ENCODE assay signal across 22 cellular contexts in genomic region chr1:35364732-35365131, GRCh38.
DNase-seq lines count a peak whose midpoint lies in the region; ATAC-seq and TF ChIP-seq lines count a peak whose summit lies in the region.
"Had no signal": no experiment of that assay in that cellular context is flagged by ENCODE, and none has a peak within 500 bp of the region (broad histone marks: within the 10 kb centered on the region; RNA-seq: fewer than 3 reads in every experiment).

No MANE protein-coding gene starts in this region.

- H3K36me3 ChIP-seq in upper lobe of right lung, result peaks cover 30% of the 10 kb centered on the region
- H3K36me3 ChIP-seq in hepatocyte (replicated peaks; ENCODE audit: insufficient read depth, low read depth), result no peaks in the 10 kb centered on the region

- ATAC-seq in WTC11, result no peak
- ATAC-seq in upper lobe of right lung, result peak; percentile 23
- no peak for ATAC-seq in GM18511 (IDR thresholded peaks at IDR 0.05; ENCODE audit: unreplicated experiment)

- no peaks in the 10 kb centered on the region for H3K27me3 Mint-ChIP-seq in WTC11 (ENCODE audit: low read depth)
- H3K27me3 Mint-ChIP-seq: activated CD4-positive, alpha-beta memory T cell treated with anti-CD3 and anti-CD28 coated beads for 36 hours; activated naive CD8-positive, alpha-beta T cell treated with anti-CD3 and anti-CD28 coated beads, Interleukin-2, amount 10 ng/mL, durations not matched to agents 7 days and 5 days; central memory CD8-positive, alpha-beta T cell; progenitor cell of endocrine pancreas had no signal

- H3K27ac ChIP-seq in upper lobe of right lung (no peak overlapping the region), hepatocyte (no peak overlapping the region)
- H3K27ac ChIP-seq: sigmoid colon, transverse colon had no signal

- H3K27me3 ChIP-seq in upper lobe of right lung, result no peaks in the 10 kb centered on the region
- H3K27me3 ChIP-seq in hepatocyte, result no peaks in the 10 kb centered on the region
- H3K27me3 ChIP-seq: sigmoid colon, transverse colon had no signal

- peaks cover 42% of the 10 kb centered on the region for H3K4me1 Mint-ChIP-seq in WTC11

- H3K9me2 ChIP-seq in hepatocyte (replicated peaks; ENCODE audit: insufficient read depth), result no peaks in the 10 kb centered on the region

- DNase-seq in GM13977 (ENCODE audit: low spot score) (peak; percentile 18), NOMO-1 (lab: John Stamatoyannopoulos, UW; ENCODE audit: unreplicated experiment in 2 of 2) (peak; percentile 84 to 97), WTC11 (ENCODE audit: low spot score) (no peak), upper lobe of right lung (no peak), iPS-NIHi11 (ENCODE audit: low spot score) (no peak), hepatocyte (ENCODE audit: low spot score) (no peak)
- DNase-seq: activated CD4-positive, alpha-beta memory T cell treated with anti-CD3 and anti-CD28 coated beads for 36 hours; activated CD8-positive, alpha-beta memory T cell treated with anti-CD3 and anti-CD28 coated beads, Interleukin-2, amount 50 U/mL, for 48 hours; activated naive CD8-positive, alpha-beta T cell treated with anti-CD3 and anti-CD28 coated beads, Interleukin-2, amount 10 ng/mL, durations not matched to agents 7 days and 5 days; GDM1; head of caudate nucleus; KBM-7; MM.1S; NCI-H1694 treated with DMSO at 0.1 percent for 48 hours; NCI-H526; sigmoid colon; stimulated activated CD4-positive, alpha-beta T cell treated with anti-CD3 and anti-CD28 coated beads, Interleukin-15, amount 100 ng/mL, for 24 hours; T1000; transverse colon had no signal

- no peak overlapping the region for H3K4me2 ChIP-seq in hepatocyte

- WGBS in hepatocyte (ENCODE audit: low lambda C conversion rate, missing lambda C conversion rate), result 95% methylated on average over 3 of the region's 3 CpGs

- POLR2A ChIA-PET in WTC11 (lab: Charles Lee), result no interaction called here

- CTCF ChIA-PET in WTC11 (lab: Charles Lee), result no interaction called here

- peaks cover 17% of the 10 kb centered on the region for H3K79me2 ChIP-seq in hepatocyte

- no peaks in the 10 kb centered on the region for H3K4me1 ChIP-seq in upper lobe of right lung
- H3K4me1 ChIP-seq in hepatocyte (ENCODE audit: insufficient read depth), result no peaks in the 10 kb centered on the region

- H2AFZ ChIP-seq in hepatocyte, result no peak overlapping the region

- peak overlapping the region; percentile 57; the same call in 1 of the 2 replicates for H3K27ac Mint-ChIP-seq in WTC11
- H3K27ac Mint-ChIP-seq: activated CD4-positive, alpha-beta memory T cell treated with anti-CD3 and anti-CD28 coated beads for 36 hours; activated naive CD8-positive, alpha-beta T cell treated with anti-CD3 and anti-CD28 coated beads, Interleukin-2, amount 10 ng/mL, durations not matched to agents 7 days and 5 days; progenitor cell of endocrine pancreas had no signal

- in situ Hi-C loops in GM13977 (cut with MboI; ENCODE audit: low pct_unique_long_range_greater_than_20kb, low sequenced_read_pairs, unreplicated experiment), result no loop called here

- H4K20me1 ChIP-seq in hepatocyte (ENCODE audit: insufficient read depth, poor library complexity, severe bottlenecking), result no peaks in the 10 kb centered on the region

- no peak overlapping the region for H3K4me3 ChIP-seq in upper lobe of right lung
- no peak overlapping the region for H3K4me3 ChIP-seq in hepatocyte
- H3K4me3 ChIP-seq: sigmoid colon, transverse colon had no signal

- H3K4me3 Mint-ChIP-seq in WTC11, result no peak overlapping the region
- H3K4me3 Mint-ChIP-seq: activated CD4-positive, alpha-beta memory T cell treated with anti-CD3 and anti-CD28 coated beads for 36 hours; activated naive CD8-positive, alpha-beta T cell treated with anti-CD3 and anti-CD28 coated beads, Interleukin-2, amount 10 ng/mL, durations not matched to agents 7 days and 5 days; central memory CD8-positive, alpha-beta T cell had no signal

- H3K9me3 ChIP-seq in upper lobe of right lung (no peaks in the 10 kb centered on the region), hepatocyte (ENCODE audit: low read depth) (no peaks in the 10 kb centered on the region)
- H3K9me3 ChIP-seq: sigmoid colon, transverse colon had no signal

- peaks cover 16% of the 10 kb centered on the region for H3K36me3 Mint-ChIP-seq in WTC11

- TF ChIP-seq CTCF in GM13977 (IDR thresholded peaks at IDR 0.05; ENCODE audit: extremely low read depth, insufficient read depth, missing control alignments) (no peak), WTC11 (IDR thresholded peaks at IDR 0.05) (no peak), upper lobe of right lung (IDR thresholded peaks at IDR 0.05) (no peak), hepatocyte (IDR thresholded peaks at IDR 0.05; ENCODE audit: poor library complexity) (no peak)

- no peaks in the 10 kb centered on the region for H3K9me3 Mint-ChIP-seq in WTC11
- H3K9me3 Mint-ChIP-seq: activated CD4-positive, alpha-beta memory T cell treated with anti-CD3 and anti-CD28 coated beads for 36 hours; activated naive CD8-positive, alpha-beta T cell treated with anti-CD3 and anti-CD28 coated beads, Interleukin-2, amount 10 ng/mL, durations not matched to agents 7 days and 5 days; central memory CD8-positive, alpha-beta T cell had no signal

- intact Hi-C loops in upper lobe of right lung (cut with DNase I), result no loop called here

TF ChIP-seq in WTC11, 78 proteins besides CTCF, POLR2A, EP300 and RAD21 (continues in another document):
- TF ChIP-seq, protein P1, sequence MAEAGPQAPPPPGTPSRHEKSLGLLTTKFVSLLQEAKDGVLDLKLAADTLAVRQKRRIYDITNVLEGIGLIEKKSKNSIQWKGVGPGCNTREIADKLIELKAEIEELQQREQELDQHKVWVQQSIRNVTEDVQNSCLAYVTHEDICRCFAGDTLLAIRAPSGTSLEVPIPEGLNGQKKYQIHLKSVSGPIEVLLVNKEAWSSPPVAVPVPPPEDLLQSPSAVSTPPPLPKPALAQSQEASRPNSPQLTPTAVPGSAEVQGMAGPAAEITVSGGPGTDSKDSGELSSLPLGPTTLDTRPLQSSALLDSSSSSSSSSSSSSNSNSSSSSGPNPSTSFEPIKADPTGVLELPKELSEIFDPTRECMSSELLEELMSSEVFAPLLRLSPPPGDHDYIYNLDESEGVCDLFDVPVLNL (CRISPR knock-in tag; IDR thresholded peaks at IDR 0.05; ENCODE audit: borderline replicate concordance, low read depth), result no peak
- TF ChIP-seq ZNF138 (CRISPR knock-in tag; conservative IDR thresholded peaks at IDR 0.05) (no peak), ZNF263 (CRISPR knock-in tag; IDR thresholded peaks at IDR 0.05; ENCODE audit: low read depth) (no peak), GTF2I (CRISPR knock-in tag; conservative IDR thresholded peaks at IDR 0.05) (no peak), ZNF219 (CRISPR knock-in tag; IDR thresholded peaks at IDR 0.05; ENCODE audit: borderline replicate concordance) (no peak), GRHL2 (CRISPR knock-in tag; IDR thresholded peaks at IDR 0.05; ENCODE audit: insufficient replicate concordance, severe bottlenecking) (no peak), MYBL2 (CRISPR knock-in tag; IDR thresholded peaks at IDR 0.05) (no peak), SP1 (CRISPR knock-in tag; conservative IDR thresholded peaks at IDR 0.05) (no peak)
- TF ChIP-seq, protein P2, sequence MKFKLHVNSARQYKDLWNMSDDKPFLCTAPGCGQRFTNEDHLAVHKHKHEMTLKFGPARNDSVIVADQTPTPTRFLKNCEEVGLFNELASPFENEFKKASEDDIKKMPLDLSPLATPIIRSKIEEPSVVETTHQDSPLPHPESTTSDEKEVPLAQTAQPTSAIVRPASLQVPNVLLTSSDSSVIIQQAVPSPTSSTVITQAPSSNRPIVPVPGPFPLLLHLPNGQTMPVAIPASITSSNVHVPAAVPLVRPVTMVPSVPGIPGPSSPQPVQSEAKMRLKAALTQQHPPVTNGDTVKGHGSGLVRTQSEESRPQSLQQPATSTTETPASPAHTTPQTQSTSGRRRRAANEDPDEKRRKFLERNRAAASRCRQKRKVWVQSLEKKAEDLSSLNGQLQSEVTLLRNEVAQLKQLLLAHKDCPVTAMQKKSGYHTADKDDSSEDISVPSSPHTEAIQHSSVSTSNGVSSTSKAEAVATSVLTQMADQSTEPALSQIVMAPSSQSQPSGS (CRISPR knock-in tag; IDR thresholded peaks at IDR 0.05; ENCODE audit: borderline replicate concordance, low read depth), result no peak
- TF ChIP-seq, protein P3, sequence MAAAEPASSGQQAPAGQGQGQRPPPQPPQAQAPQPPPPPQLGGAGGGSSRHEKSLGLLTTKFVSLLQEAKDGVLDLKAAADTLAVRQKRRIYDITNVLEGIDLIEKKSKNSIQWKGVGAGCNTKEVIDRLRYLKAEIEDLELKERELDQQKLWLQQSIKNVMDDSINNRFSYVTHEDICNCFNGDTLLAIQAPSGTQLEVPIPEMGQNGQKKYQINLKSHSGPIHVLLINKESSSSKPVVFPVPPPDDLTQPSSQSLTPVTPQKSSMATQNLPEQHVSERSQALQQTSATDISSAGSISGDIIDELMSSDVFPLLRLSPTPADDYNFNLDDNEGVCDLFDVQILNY (CRISPR knock-in tag; IDR thresholded peaks at IDR 0.05), result no peak
- TF ChIP-seq, protein P4, sequence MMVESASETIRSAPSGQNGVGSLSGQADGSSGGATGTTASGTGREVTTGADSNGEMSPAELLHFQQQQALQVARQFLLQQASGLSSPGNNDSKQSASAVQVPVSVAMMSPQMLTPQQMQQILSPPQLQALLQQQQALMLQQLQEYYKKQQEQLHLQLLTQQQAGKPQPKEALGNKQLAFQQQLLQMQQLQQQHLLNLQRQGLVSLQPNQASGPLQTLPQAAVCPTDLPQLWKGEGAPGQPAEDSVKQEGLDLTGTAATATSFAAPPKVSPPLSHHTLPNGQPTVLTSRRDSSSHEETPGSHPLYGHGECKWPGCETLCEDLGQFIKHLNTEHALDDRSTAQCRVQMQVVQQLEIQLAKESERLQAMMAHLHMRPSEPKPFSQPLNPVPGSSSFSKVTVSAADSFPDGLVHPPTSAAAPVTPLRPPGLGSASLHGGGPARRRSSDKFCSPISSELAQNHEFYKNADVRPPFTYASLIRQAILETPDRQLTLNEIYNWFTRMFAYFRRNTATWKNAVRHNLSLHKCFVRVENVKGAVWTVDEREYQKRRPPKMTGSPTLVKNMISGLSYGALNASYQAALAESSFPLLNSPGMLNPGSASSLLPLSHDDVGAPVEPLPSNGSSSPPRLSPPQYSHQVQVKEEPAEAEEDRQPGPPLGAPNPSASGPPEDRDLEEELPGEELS (CRISPR knock-in tag; IDR thresholded peaks at IDR 0.05), result no peak

Comparison
In these comparisons a context has a peak if more than half of its experiments do, and no peak if none do; other contexts are left out.
1. DNase-seq: peak in GM13977 (single experiment) and NOMO-1 (2 of 2); none in WTC11 (single experiment), upper lobe of right lung (single experiment), iPS-NIHi11 (single experiment) and hepatocyte (single experiment).